Comparison of ENCODE assay signal across 22 cellular contexts in the genomic region with DNA sequence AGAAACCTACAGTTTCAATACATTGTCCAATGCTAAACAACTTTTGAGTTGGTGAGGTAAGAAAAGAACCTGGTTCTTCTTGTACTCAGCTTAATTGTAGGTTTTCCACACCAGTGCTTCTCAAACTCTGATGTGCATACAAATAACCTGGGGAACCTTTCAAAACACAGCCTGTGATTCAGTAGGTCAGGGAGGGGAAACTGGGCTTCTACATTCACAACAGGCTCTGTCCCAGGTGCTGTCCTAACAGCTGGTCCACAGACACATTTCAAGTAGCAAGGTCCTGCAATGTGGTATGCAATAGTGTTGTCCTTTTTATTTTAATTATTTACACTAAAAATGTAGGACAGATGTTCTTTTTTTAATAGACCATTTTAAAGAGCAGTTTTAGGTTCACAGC. TPM values are rescaled to one million over a fixed set of nuclear protein-coding genes. Genes with fewer than 3 reads are reported as not detected.
"Had no signal": no experiment of that assay in that cellular context is flagged by ENCODE, and none has a peak within 500 bp of the region (broad histone marks: within the 10 kb centered on the region; RNA-seq: fewer than 3 reads in every experiment).

No MANE protein-coding gene starts in this region.

- H3K36me3 ChIP-seq: right atrium auricular region, transverse colon, vagina had no signal

- H3K27ac ChIP-seq: hepatocyte, right atrium auricular region, transverse colon, vagina had no signal

- H3K4me3 ChIP-seq: hepatocyte, right atrium auricular region, transverse colon, vagina had no signal

- H3K4me1 ChIP-seq: right atrium auricular region, transverse colon, vagina had no signal

- H3K27me3 ChIP-seq: hepatocyte, right atrium auricular region, transverse colon, vagina had no signal

- ATAC-seq: activated CD8-positive, alpha-beta T cell treated with anti-CD3 and anti-CD28 coated beads for 36 hours; activated T-helper 17 cell treated with anti-CD3 and anti-CD28 coated beads, Interleukin-2, amount 50 U/mL, for 72 hours; effector memory CD8-positive, alpha-beta T cell; left ventricle myocardium superior; stimulated activated naive CD8-positive, alpha-beta T cell treated with anti-CD3 and anti-CD28 coated beads, Interleukin-15, Interleukin-2, amounts not matched to agents 100 U/mL and 50 U/mL, for 24 hours had no signal

- H3K9me3 ChIP-seq: right atrium auricular region, transverse colon, vagina had no signal

- DNase-seq: activated CD4-positive, alpha-beta T cell treated with anti-CD3 and anti-CD28 coated beads, Interleukin-2, amount 10 ng/mL, durations not matched to agents 24 days and 14 days; activated CD4-positive, CD25-positive, alpha-beta regulatory T cell; activated CD8-positive, alpha-beta T cell treated with anti-CD3 and anti-CD28 coated beads for 36 hours; activated naive CD4-positive, alpha-beta T cell; activated naive CD8-positive, alpha-beta T cell treated with anti-CD3 and anti-CD28 coated beads, Interleukin-2, amount 10 ng/mL, durations not matched to agents 7 days and 5 days; activated T-cell treated with anti-CD3 and anti-CD28 coated beads, Interleukin-2, amount 50 U/mL, for 1 hour; amygdala; caudate nucleus; effector memory CD8-positive, alpha-beta T cell; left ventricle myocardium superior; stimulated activated CD4-positive, alpha-beta T cell treated with anti-CD3 and anti-CD28 coated beads, Interleukin-12 subunit alpha, Interleukin-12 subunit beta, amount 100 ng/mL, for 4 hours; stimulated activated CD4-positive, alpha-beta T cell treated with anti-CD3 and anti-CD28 coated beads, Interleukin-1b, Interleukin-23, amount 100 ng/mL, for 48 hours; stimulated activated naive CD8-positive, alpha-beta T cell treated with anti-CD3 and anti-CD28 coated beads, Interleukin-15, Interleukin-2, amounts not matched to agents 100 U/mL and 50 U/mL, for 24 hours; substantia nigra; T-helper 9 cell; transverse colon had no signal

- FAIRE-seq: keratinocyte had no signal

RNA-seq across cellular contexts. Expression of a gene that starts 47.4 kb away (rescaled TPM):
- total RNA-seq: activated CD4-positive, alpha-beta T cell treated with anti-CD3 and anti-CD28 coated beads, Interleukin-2, amount 10 ng/mL, durations not matched to agents 24 days and 14 days; activated CD8-positive, alpha-beta T cell treated with anti-CD3 and anti-CD28 coated beads for 36 hours; activated naive CD8-positive, alpha-beta T cell treated with anti-CD3 and anti-CD28 coated beads, Interleukin-2, amount 10 ng/mL, durations not matched to agents 7 days and 5 days; activated T-helper 17 cell treated with anti-CD3 and anti-CD28 coated beads, Interleukin-2, amount 50 U/mL, for 72 hours; mononuclear cell had no signal
